Comparison of ENCODE assay signal across 23 cellular contexts in the genomic region with DNA sequence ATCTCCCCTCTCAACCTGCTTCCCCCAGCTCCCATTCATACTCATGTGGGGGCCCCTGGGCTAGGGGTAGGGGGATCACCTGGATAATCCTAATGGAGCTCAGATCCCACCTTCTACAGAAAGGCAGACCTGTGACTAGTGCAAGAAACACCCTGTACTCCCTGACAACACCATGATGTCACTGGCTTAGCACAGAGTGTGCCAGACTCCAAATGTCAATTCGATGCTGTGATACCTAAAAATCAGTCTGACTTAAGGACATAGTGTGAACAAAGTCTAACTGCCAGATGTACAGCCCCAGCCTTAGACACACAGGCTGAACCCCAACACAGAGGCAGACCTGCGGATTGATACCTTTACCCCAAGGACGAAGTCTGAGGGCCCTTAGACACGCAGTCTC. TPM values are rescaled to one million over a fixed set of nuclear protein-coding genes. Genes with fewer than 3 reads are reported as not detected.
DNase-seq lines count a peak whose midpoint lies in the region; ATAC-seq and TF ChIP-seq lines count a peak whose summit lies in the region.
"Had no signal": no experiment of that assay in that cellular context is flagged by ENCODE, and none has a peak within 500 bp of the region (broad histone marks: within the 10 kb centered on the region; RNA-seq: fewer than 3 reads in every experiment).

No MANE protein-coding gene starts in this region.

- no peak overlapping the region for H2AFZ ChIP-seq in DND-41 (ENCODE audit: low read depth, low read length)

- no peak for TF ChIP-seq CTCF in heart left ventricle (IDR thresholded peaks at IDR 0.05)
- no peak for TF ChIP-seq CTCF in DND-41 (IDR thresholded peaks at IDR 0.05; ENCODE audit: borderline replicate concordance, extremely low read depth, low read length, poor library complexity, severe bottlenecking)
- TF ChIP-seq CTCF in vagina (IDR thresholded peaks at IDR 0.05): no peak

- no peak overlapping the region for H3K27ac Mint-ChIP-seq in stimulated activated memory B cell treated with anti-CD40 and anti-IgM and Interleukin-4, amounts not matched to agents 10 μg/mL and 1 μg/mL and 100 μg/mL, for 72 hours
- H3K27ac Mint-ChIP-seq: B cell; CD4-positive, alpha-beta T cell; CD8-positive, alpha-beta T cell had no signal

- no peaks in the 10 kb centered on the region for H4K20me1 ChIP-seq in DND-41 (ENCODE audit: insufficient read depth, low read length)
- H4K20me1 ChIP-seq: BLaER1 treated with 17β-estradiol and CSF1 and Interleukin-3, amounts not matched to agents 10 nM and 100 nM had no signal

- H3K4me3 ChIP-seq in heart left ventricle (no peak overlapping the region), DND-41 (ENCODE audit: low read depth in 1 of 2, low read length in 2 of 2) (no peak overlapping the region), vagina (no peak overlapping the region)
- H3K4me3 ChIP-seq: A549; BLaER1 treated with 17β-estradiol and CSF1 and Interleukin-3, amounts not matched to agents 10 nM and 100 nM; GM12878 had no signal

- H3K27ac ChIP-seq in heart left ventricle: no peak overlapping the region
- peak overlapping the region; percentile 25; the same call in 1 of the 2 replicates for H3K27ac ChIP-seq in DND-41 (ENCODE audit: low read length)
- no peak overlapping the region for H3K27ac ChIP-seq in vagina
- H3K27ac ChIP-seq: 22Rv1; BLaER1 treated with 17β-estradiol and CSF1 and Interleukin-3, amounts not matched to agents 10 nM and 100 nM; C4-2B had no signal

- peaks cover 39% of the 10 kb centered on the region for H3K27me3 Mint-ChIP-seq in stimulated activated memory B cell treated with anti-CD40 and anti-IgM and Interleukin-4, amounts not matched to agents 10 μg/mL and 1 μg/mL and 100 μg/mL, for 72 hours

- WGBS in heart left ventricle, 4 donors: 88 to 91% (median 90%) methylated on average over 4 of the region's 4 CpGs

- H3K27me3 ChIP-seq in heart left ventricle (peaks cover 0 to 4% (median 0%) of the 10 kb centered on the region in 9 donors), DND-41 (ENCODE audit: insufficient read depth, low read length, poor library complexity) (no peaks in the 10 kb centered on the region), vagina (no peaks in the 10 kb centered on the region)

- no peaks in the 10 kb centered on the region for H3K79me2 ChIP-seq in DND-41 (ENCODE audit: insufficient read depth, low read length)

- no peak overlapping the region for H3K4me3 Mint-ChIP-seq in stimulated activated memory B cell treated with anti-CD40 and anti-IgM and Interleukin-4, amounts not matched to agents 10 μg/mL and 1 μg/mL and 100 μg/mL, for 72 hours
- H3K4me3 Mint-ChIP-seq: B cell; CD4-positive, alpha-beta T cell; CD8-positive, alpha-beta T cell had no signal

- no peaks in the 10 kb centered on the region for H3K36me3 Mint-ChIP-seq in stimulated activated memory B cell treated with anti-CD40 and anti-IgM and Interleukin-4, amounts not matched to agents 10 μg/mL and 1 μg/mL and 100 μg/mL, for 72 hours
- H3K36me3 Mint-ChIP-seq: CD8-positive, alpha-beta T cell had no signal

- no peak overlapping the region for H3K4me2 ChIP-seq in DND-41 (ENCODE audit: insufficient read depth, low read length)
- H3K4me2 ChIP-seq: A549; BLaER1 treated with 17β-estradiol and CSF1 and Interleukin-3, amounts not matched to agents 10 nM and 100 nM had no signal

- TF ChIP-seq POLR2A in heart left ventricle (IDR thresholded peaks at IDR 0.05) (no peak), vagina (IDR thresholded peaks at IDR 0.05) (no peak)

- peaks cover 3% of the 10 kb centered on the region for H3K9me3 Mint-ChIP-seq in stimulated activated memory B cell treated with anti-CD40 and anti-IgM and Interleukin-4, amounts not matched to agents 10 μg/mL and 1 μg/mL and 100 μg/mL, for 72 hours
- H3K9me3 Mint-ChIP-seq: CD4-positive, alpha-beta T cell; CD8-positive, alpha-beta T cell had no signal

- H3K4me1 Mint-ChIP-seq in stimulated activated memory B cell treated with anti-CD40 and anti-IgM and Interleukin-4, amounts not matched to agents 10 μg/mL and 1 μg/mL and 100 μg/mL, for 72 hours: no peaks in the 10 kb centered on the region
- H3K4me1 Mint-ChIP-seq: B cell had no signal

- no peak overlapping the region for H3K9ac ChIP-seq in DND-41 (ENCODE audit: low read depth, low read length)
- H3K9ac ChIP-seq: BLaER1 treated with 17β-estradiol and CSF1 and Interleukin-3, amounts not matched to agents 10 nM and 100 nM had no signal

- intact Hi-C loops in heart left ventricle (cut with DNase I): no loop called here
- intact Hi-C loops in cardiac septum (cut with DNase I): no loop called here
- intact Hi-C loops in vagina (cut with DNase I): no loop called here

- peak in 3 of 4 donors; percentile 14 to 84 (median 76) for ATAC-seq in heart left ventricle
- no peak for ATAC-seq in DND-41 (ENCODE audit: insufficient read depth, low read depth)
- peak; percentile 17 for ATAC-seq in stimulated activated memory B cell treated with anti-CD40 and anti-IgM and Interleukin-4, amounts not matched to agents 10 μg/mL and 1 μg/mL and 100 μg/mL, for 72 hours
- no peak for ATAC-seq in GM18511 (IDR thresholded peaks at IDR 0.05; ENCODE audit: unreplicated experiment)
- ATAC-seq: A549; CD8-positive, alpha-beta T cell; GM12878 had no signal

- peaks cover 0 to 4% (median 0%) of the 10 kb centered on the region in 9 donors for H3K36me3 ChIP-seq in heart left ventricle
- H3K36me3 ChIP-seq in DND-41 (ENCODE audit: insufficient read depth, low read length): no peaks in the 10 kb centered on the region
- H3K36me3 ChIP-seq in vagina: no peaks in the 10 kb centered on the region
- H3K36me3 ChIP-seq: BLaER1 treated with 17β-estradiol and CSF1 and Interleukin-3, amounts not matched to agents 10 nM and 100 nM had no signal

- no peaks in the 10 kb centered on the region for H3K4me1 ChIP-seq in heart left ventricle
- H3K4me1 ChIP-seq in DND-41 (ENCODE audit: insufficient read depth, low read length): 0 out of 2 replicates have a peak, but pooled peaks cover 6% of the 10 kb centered on the region
- H3K4me1 ChIP-seq in vagina: no peaks in the 10 kb centered on the region
- H3K4me1 ChIP-seq: A549, Caco-2 had no signal

- DNase-seq in heart left ventricle (no peak), cardiac septum (ENCODE audit: low spot score) (no peak), DND-41 (no peak), vagina (ENCODE audit: extremely low spot score in 2 of 2) (no peak)
- DNase-seq: AML-193; Caco-2; Calu3; CD4-positive, alpha-beta T cell; CD8-positive, alpha-beta T cell; DMS79 treated with DMSO at 0.1 percent for 48 hours; EL; GDM1 had no signal

- H3K9me3 ChIP-seq in heart left ventricle (no peaks in the 10 kb centered on the region), DND-41 (ENCODE audit: insufficient read depth, low read length, severe bottlenecking) (no peaks in the 10 kb centered on the region), vagina (no peaks in the 10 kb centered on the region)
- H3K9me3 ChIP-seq: A549; BLaER1 treated with 17β-estradiol and CSF1 and Interleukin-3, amounts not matched to agents 10 nM and 100 nM; Caco-2 had no signal

RNA-seq across cellular contexts. Expression of a gene that starts 8.6 kb away (rescaled TPM):
- total RNA-seq in heart left ventricle (1 to 10 TPM; 1.3 to 9.6 (median 3.6) TPM), cardiac septum (3.9 TPM), vagina (13.0 TPM)
- 1 to 10 TPM in 1 of 2 donors, under 1 TPM in 1; 0.69 to 7.5 TPM for polyA plus RNA-seq in heart left ventricle
- total RNA-seq: A172; Caco-2; CD4-positive, alpha-beta T cell; CD8-positive, alpha-beta T cell; Daoy; GM12878 had no signal
- polyA plus RNA-seq: BJ, GM12878 had no signal

Comparison
In these comparisons a context has a peak if more than half of its experiments do, and no peak if none do; other contexts are left out.
1. ATAC-seq: peak in heart left ventricle (3 of 4) and stimulated activated memory B cell treated with anti-CD40 and anti-IgM and Interleukin-4, amounts not matched to agents 10 μg/mL and 1 μg/mL and 100 μg/mL, for 72 hours (single experiment); none in DND-41 (single experiment) and GM18511 (single experiment).